In the genomic region with DNA sequence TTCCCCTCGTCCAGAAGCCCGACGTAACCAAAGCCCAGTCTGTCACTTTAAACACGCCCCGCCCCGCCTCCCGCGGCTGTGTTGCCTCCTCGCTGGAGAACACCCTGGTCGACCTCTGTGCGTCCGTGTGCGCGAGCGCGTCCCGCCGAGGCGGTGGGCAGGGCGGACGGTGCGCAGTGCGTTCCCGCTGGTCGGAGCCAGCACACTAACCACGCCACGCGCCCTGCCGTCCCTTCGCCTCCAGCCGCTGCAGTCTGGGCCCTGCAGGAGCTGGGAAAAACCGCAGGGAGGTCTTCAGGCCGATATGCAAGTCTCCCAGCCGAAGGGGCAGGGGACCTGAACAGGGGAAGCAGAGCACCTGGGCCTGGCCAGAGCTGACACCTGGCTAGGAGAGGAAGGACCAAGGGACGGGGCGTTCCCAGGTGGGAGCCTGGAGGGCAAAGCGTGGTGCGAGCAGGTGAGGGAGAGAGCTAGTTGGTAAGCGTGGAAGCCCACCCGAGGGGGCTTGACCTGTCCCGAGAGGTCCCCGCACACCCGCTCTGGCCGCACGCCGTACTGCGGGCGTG, we compare ENCODE assay signal across 8 cellular contexts. TPM values are rescaled to one million over a fixed set of nuclear protein-coding genes. Genes with fewer than 3 reads are reported as not detected.
A peak's percentile ranks its signal among the peaks of the same experiment; 100 is the strongest.
DNase-seq lines count a peak whose midpoint lies in the region; TF ChIP-seq lines count a peak whose summit lies in the region.

No MANE protein-coding gene starts in this region.

- H3K4me2 ChIP-seq in neural progenitor cell, result peak overlapping the region; percentile 90

- H3K4me3 Mint-ChIP-seq in neural progenitor cell, result peak overlapping the region; percentile 94

- no peak for TF ChIP-seq EP300 in suprapubic skin (IDR thresholded peaks at IDR 0.05)

- no peak overlapping the region for H3K9ac ChIP-seq in neural progenitor cell

- H2AFZ ChIP-seq in neural progenitor cell (replicated peaks), result no peak overlapping the region

- 0% methylated on average over 1 of the region's 48 CpGs for whole genome bisulfite sequencing in suprapubic skin

- H3K79me2 ChIP-seq in neural progenitor cell (ENCODE audit: low read depth), result peaks cover 8% of the 10 kb centered on the region

- H3K27me3 ChIP-seq in neural progenitor cell, result peaks cover 20% of the 10 kb centered on the region
- peaks cover 40% of the 10 kb centered on the region for H3K27me3 ChIP-seq in suprapubic skin

- peak overlapping the region; percentile 82 for H3K27ac Mint-ChIP-seq in neural progenitor cell

- peak; percentile 65 for DNase-seq in DMS153 (lab: John Stamatoyannopoulos, UW)
- DNase-seq in HT1080 (ENCODE audit: low read depth), result peak; percentile 65
- DNase-seq in activated T-helper 1 cell treated with Interleukin-2 at 50 U/mL for 16 hours (ENCODE audit: low read depth), result peak; percentile 39
- DNase-seq in fibroblast of gingiva (ENCODE audit: low read depth), result peak; percentile 84
- DNase-seq in neural progenitor cell (ENCODE audit: low spot score), result peak; percentile 91
- peak; percentile 95 for DNase-seq in suprapubic skin (ENCODE audit: low spot score in 2 of 2)
- no peak for DNase-seq in midbrain (lab: John Stamatoyannopoulos, UW)

- H3K36me3 Mint-ChIP-seq in neural progenitor cell, result no peaks in the 10 kb centered on the region

- H3K27ac ChIP-seq in neural progenitor cell (no peak overlapping the region), suprapubic skin (peak overlapping the region; percentile 85)

- peaks cover 20% of the 10 kb centered on the region for H3F3A ChIP-seq in neural progenitor cell (ENCODE audit: low read depth)

- TF ChIP-seq POLR2A in suprapubic skin (IDR thresholded peaks at IDR 0.05), result no peak

- TF ChIP-seq CTCF in neural progenitor cell (IDR thresholded peaks at IDR 0.05) (no peak), suprapubic skin (IDR thresholded peaks at IDR 0.05) (no peak)

- H3K4me3 ChIP-seq in neural progenitor cell (peak overlapping the region; percentile 68), suprapubic skin (peak overlapping the region; percentile 72)

- H3K4me1 ChIP-seq in neural progenitor cell, result peaks cover 5% of the 10 kb centered on the region
- peaks cover 68% of the 10 kb centered on the region for H3K4me1 ChIP-seq in suprapubic skin

- peaks cover 3% of the 10 kb centered on the region for H3K4me1 Mint-ChIP-seq in neural progenitor cell

- H4K20me1 ChIP-seq in neural progenitor cell (ENCODE audit: low read depth), result peaks cover 24% of the 10 kb centered on the region

- H3K9me3 Mint-ChIP-seq in neural progenitor cell, result no peaks in the 10 kb centered on the region

- no peaks in the 10 kb centered on the region for H3K9me3 ChIP-seq in neural progenitor cell (ENCODE audit: low read depth)
- no peaks in the 10 kb centered on the region for H3K9me3 ChIP-seq in suprapubic skin

- H3K36me3 ChIP-seq in neural progenitor cell (no peaks in the 10 kb centered on the region), suprapubic skin (peaks cover 5% of the 10 kb centered on the region)

- peaks cover 21% of the 10 kb centered on the region for H3K27me3 Mint-ChIP-seq in neural progenitor cell (ENCODE audit: insufficient read depth, low read depth)

TF ChIP-seq in PFSK-1, 5 proteins besides CTCF, POLR2A, EP300 and RAD21:
- TF ChIP-seq SIN3A (IDR thresholded peaks at IDR 0.05; ENCODE audit: borderline replicate concordance, insufficient read depth, low read length) (no peak), TAF1 (IDR thresholded peaks at IDR 0.05; ENCODE audit: borderline replicate concordance, insufficient read depth, low read length) (no peak), POLR2AphosphoS5 (IDR thresholded peaks at IDR 0.05; ENCODE audit: low read depth, low read length) (peak; percentile 61; the same call in 1 of the 2 replicates)

RNA-seq across cellular contexts. Expression of a gene that starts 1.3 kb away (rescaled TPM):
- total RNA-seq in HT1080 (2014; rRNA removed; shearing (Covaris generic)), result 124 and 165 TPM in 2 replicates
- polyA plus RNA-seq in HT1080 (2015; cell fraction: cytosol; rRNA removed), result 128 and 173 TPM in 2 replicates
- 149 and 152 TPM in 2 replicates for polyA plus RNA-seq in HT1080 (2015; cell fraction: nucleus; rRNA removed)
- polyA plus RNA-seq in PFSK-1 (2012; ENCODE audit: insufficient read length, low read depth), result 221 TPM
- 58.8 and 110 TPM in 2 replicates for total RNA-seq in neural progenitor cell (ENCODE audit: low replicate concordance)
- 10 to 100 TPM; 41.9 to 64.2 (median 46.6) TPM for total RNA-seq in suprapubic skin

RNA-seq across cellular contexts. Expression of a gene that starts 4.2 kb away (rescaled TPM):
- 5.5 and 7.4 TPM in 2 replicates for total RNA-seq in HT1080 (2014; rRNA removed; shearing (Covaris generic))
- polyA plus RNA-seq in HT1080 (2015; cell fraction: cytosol; rRNA removed), result 1.3 and 1.5 TPM in 2 replicates
- 50.1 and 50.4 TPM in 2 replicates for polyA plus RNA-seq in HT1080 (2015; cell fraction: nucleus; rRNA removed)
- 13.9 TPM for polyA plus RNA-seq in PFSK-1 (2012; ENCODE audit: insufficient read length, low read depth)
- total RNA-seq in neural progenitor cell (ENCODE audit: low replicate concordance) (2.6 and 8.3 TPM in 2 replicates), suprapubic skin (1 to 10 TPM; 1.3 to 3.9 (median 1.8) TPM)

RNA-seq across cellular contexts. Expression of a gene that starts 5.6 kb away (rescaled TPM):
- total RNA-seq in HT1080 (2014; rRNA removed; shearing (Covaris generic)), result 0.87 and 1.5 TPM in 2 replicates
- polyA plus RNA-seq in HT1080 (2015; cell fraction: cytosol; rRNA removed), result 1.4 and 1.7 TPM in 2 replicates
- polyA plus RNA-seq in HT1080 (2015; cell fraction: nucleus; rRNA removed), result 8.2 and 11.8 TPM in 2 replicates
- 10.2 TPM for polyA plus RNA-seq in PFSK-1 (2012; ENCODE audit: insufficient read length, low read depth)
- total RNA-seq in neural progenitor cell (ENCODE audit: low replicate concordance) (0.77 TPM in 1 of 2 replicates, not detected in the other), suprapubic skin (1 to 10 TPM; 1.6 to 3.1 (median 2.2) TPM)

RNA-seq across cellular contexts. Expression of a gene that starts 18.2 kb away (rescaled TPM):
- total RNA-seq in HT1080 (2014; rRNA removed; shearing (Covaris generic)), result 301 and 357 TPM in 2 replicates
- polyA plus RNA-seq in HT1080 (2015; cell fraction: cytosol; rRNA removed), result 305 and 309 TPM in 2 replicates
- polyA plus RNA-seq in HT1080 (2015; cell fraction: nucleus; rRNA removed), result 195 and 200 TPM in 2 replicates
- 968 TPM for polyA plus RNA-seq in PFSK-1 (2012; ENCODE audit: insufficient read length, low read depth)
- total RNA-seq in neural progenitor cell (ENCODE audit: low replicate concordance) (269 and 293 TPM in 2 replicates), suprapubic skin (100 to 1,000 TPM; 236 to 328 (median 311) TPM)

RNA-seq across cellular contexts. Expression of a gene that starts 38.4 kb away (rescaled TPM):
- total RNA-seq in HT1080 (2014; rRNA removed; shearing (Covaris generic)), result 16.9 and 18.5 TPM in 2 replicates
- polyA plus RNA-seq in HT1080 (2015; cell fraction: cytosol; rRNA removed), result 16.8 and 20.3 TPM in 2 replicates
- polyA plus RNA-seq in HT1080 (2015; cell fraction: nucleus; rRNA removed), result 23.4 and 26.6 TPM in 2 replicates
- 25.5 TPM for polyA plus RNA-seq in PFSK-1 (2012; ENCODE audit: insufficient read length, low read depth)
- total RNA-seq in neural progenitor cell (ENCODE audit: low replicate concordance) (16.1 and 33.9 TPM in 2 replicates), suprapubic skin (10 to 100 TPM in 2 of 4 donors, 1 to 10 TPM in 2; 8.6 to 16.1 (median 10.5) TPM)
